ENCODE assay signal across 8 cellular contexts in genomic region chr14:24270537-24271133, GRCh38. TPM values are rescaled to one million over a fixed set of nuclear protein-coding genes. Genes with fewer than 3 reads are reported as not detected.
DNase-seq lines count a peak whose midpoint lies in the region; ATAC-seq and TF ChIP-seq lines count a peak whose summit lies in the region.

No MANE protein-coding gene starts in this region.

- no peaks in the 10 kb centered on the region for H3K27me3 Mint-ChIP-seq in mesothelial cell of epicardium (ENCODE audit: low read depth)

- no peaks in the 10 kb centered on the region for H3K9me3 ChIP-seq in BLaER1 treated with 17β-estradiol and CSF1 and Interleukin-3, amounts not matched to agents 10 nM and 100 nM (replicated peaks in 1 of 11)
- H3K9me3 ChIP-seq in HUES6 (ENCODE audit: control insufficient read depth, insufficient read depth, low read depth, low read length) = no peaks in the 10 kb centered on the region

- no peak for ATAC-seq in GM18519 (IDR thresholded peaks at IDR 0.05; ENCODE audit: low FRiP score, unreplicated experiment)

- peak overlapping the region; percentile 92 to 100 (median 98) for H3K9ac ChIP-seq in BLaER1 treated with 17β-estradiol and CSF1 and Interleukin-3, amounts not matched to agents 10 nM and 100 nM
- H3K9ac ChIP-seq in HUES6 (ENCODE audit: low read length) = peak overlapping the region; percentile 91

- TF ChIP-seq CTCF in mesothelial cell of epicardium (IDR thresholded peaks at IDR 0.05; ENCODE audit: unreplicated experiment) = no peak

- H3K9me3 Mint-ChIP-seq in mesothelial cell of epicardium = no peaks in the 10 kb centered on the region

- H4K20me1 ChIP-seq in BLaER1 treated with 17β-estradiol and CSF1 and Interleukin-3, amounts not matched to agents 10 nM and 100 nM = peaks cover 0 to 4% (median 0%) of the 10 kb centered on the region in 11 experiments; a peak in 1 of 22 replicates

- peak overlapping the region; percentile 72 to 95 (median 82) for H3K4me3 ChIP-seq in BLaER1 treated with 17β-estradiol and CSF1 and Interleukin-3, amounts not matched to agents 10 nM and 100 nM
- peak overlapping the region; percentile 83 for H3K4me3 ChIP-seq in HUES6 (ENCODE audit: low read depth, low read length)

- H3K4me2 ChIP-seq in BLaER1 treated with 17β-estradiol and CSF1 and Interleukin-3, amounts not matched to agents 10 nM and 100 nM = peak overlapping the region; percentile 89 to 97 (median 94)

- peak; percentile 17 for DNase-seq in brain pericyte (ENCODE audit: low read depth, low spot score)
- DNase-seq in mesothelial cell of epicardium (ENCODE audit: low spot score in 2 of 2, unreplicated experiment in 2 of 2) = no peak
- no peak for DNase-seq in middle frontal gyrus (ENCODE audit: extremely low spot score, low spot score)
- DNase-seq in stimulated activated CD4-positive, alpha-beta T cell treated with anti-CD3 and anti-CD28 coated beads, Interleukin-1b, Interleukin-23, amount 100 ng/mL, for 48 hours = no peak
- no peak for DNase-seq in SK-N-DZ (ENCODE audit: low spot score)

- H3K27me3 ChIP-seq in BLaER1 treated with 17β-estradiol and CSF1 and Interleukin-3, amounts not matched to agents 10 nM and 100 nM = no peaks in the 10 kb centered on the region
- no peaks in the 10 kb centered on the region for H3K27me3 ChIP-seq in HUES6 (ENCODE audit: control insufficient read depth, insufficient read depth, low read length)

- peak overlapping the region; percentile 84 for H3K4me3 Mint-ChIP-seq in mesothelial cell of epicardium

- H3K36me3 Mint-ChIP-seq in mesothelial cell of epicardium = peaks cover 13% of the 10 kb centered on the region

- peaks cover 12 to 47% (median 37%) of the 10 kb centered on the region in 11 experiments; a peak in 21 of 22 replicates for H3K36me3 ChIP-seq in BLaER1 treated with 17β-estradiol and CSF1 and Interleukin-3, amounts not matched to agents 10 nM and 100 nM
- H3K36me3 ChIP-seq in HUES6 (ENCODE audit: control insufficient read depth, insufficient read depth, low read length) = peaks cover 27% of the 10 kb centered on the region

- H3K27ac ChIP-seq in BLaER1 treated with 17β-estradiol and CSF1 and Interleukin-3, amounts not matched to agents 10 nM and 100 nM = peak overlapping the region; percentile 95 to 100 (median 98); a peak in 21 of 22 replicates
- 0 out of 2 replicates have a peak overlapping the region, but pooled peaks have one; percentile 91 for H3K27ac ChIP-seq in HUES6 (ENCODE audit: low read depth, low read length)

- H3K27ac Mint-ChIP-seq in mesothelial cell of epicardium = peak overlapping the region; percentile 93

- H3K4me1 Mint-ChIP-seq in mesothelial cell of epicardium = peaks cover 24% of the 10 kb centered on the region

- H3K4me1 ChIP-seq in BLaER1 treated with 17β-estradiol and CSF1 and Interleukin-3, amounts not matched to agents 10 nM and 100 nM = peaks cover 24 to 60% (median 50%) of the 10 kb centered on the region in 10 experiments
- peaks cover 11% of the 10 kb centered on the region; the same call in 1 of the 2 replicates for H3K4me1 ChIP-seq in HUES6 (ENCODE audit: control insufficient read depth, insufficient read depth, low read length)

RNA-seq across cellular contexts. Expression of gene RABGGTA, which starts 0.8 kb away (rescaled TPM):
- 28.7 to 34.5 TPM (median 31.2 TPM) in 3 replicates for total RNA-seq in mesothelial cell of epicardium
- 22.8 TPM in 2 replicates for polyA plus RNA-seq in SK-N-DZ (2014; cell fraction: cytosol; rRNA removed)
- polyA plus RNA-seq in SK-N-DZ (2014; cell fraction: nucleus; rRNA removed) = 65.5 and 83.5 TPM in 2 replicates

RNA-seq across cellular contexts. Expression of gene TGM1, which starts 7.7 kb away (rescaled TPM):
- total RNA-seq in mesothelial cell of epicardium = 9.5 to 12.1 TPM (median 10.2 TPM) in 3 replicates
- 0.39 and 4.4 TPM in 2 replicates for polyA plus RNA-seq in SK-N-DZ (2014; cell fraction: cytosol; rRNA removed)
- 3.9 and 5.1 TPM in 2 replicates for polyA plus RNA-seq in SK-N-DZ (2014; cell fraction: nucleus; rRNA removed)

RNA-seq across cellular contexts. Expression of gene TINF2, which starts 28.2 kb away (rescaled TPM):
- 49.1 to 55.2 TPM (median 51.1 TPM) in 3 replicates for total RNA-seq in mesothelial cell of epicardium
- 58.8 and 65.1 TPM in 2 replicates for polyA plus RNA-seq in SK-N-DZ (2014; cell fraction: cytosol; rRNA removed)
- 49.1 and 78.3 TPM in 2 replicates for polyA plus RNA-seq in SK-N-DZ (2014; cell fraction: nucleus; rRNA removed)

RNA-seq across cellular contexts. Expression of gene DHRS1, which starts 28.9 kb away (rescaled TPM):
- total RNA-seq in mesothelial cell of epicardium = 38.3 to 41.4 TPM (median 39.8 TPM) in 3 replicates
- 6.6 and 14.0 TPM in 2 replicates for polyA plus RNA-seq in SK-N-DZ (2014; cell fraction: cytosol; rRNA removed)
- 23.3 and 31.0 TPM in 2 replicates for polyA plus RNA-seq in SK-N-DZ (2014; cell fraction: nucleus; rRNA removed)

RNA-seq across cellular contexts. Expression of gene NOP9, which starts 29.0 kb away (rescaled TPM):
- 27.8 to 30.8 TPM (median 28.8 TPM) in 3 replicates for total RNA-seq in mesothelial cell of epicardium
- polyA plus RNA-seq in SK-N-DZ (2014; cell fraction: cytosol; rRNA removed) = 17.9 and 21.3 TPM in 2 replicates
- 16.8 and 18.6 TPM in 2 replicates for polyA plus RNA-seq in SK-N-DZ (2014; cell fraction: nucleus; rRNA removed)
